ENCODE assay signal across 30 cellular contexts in the genomic region with DNA sequence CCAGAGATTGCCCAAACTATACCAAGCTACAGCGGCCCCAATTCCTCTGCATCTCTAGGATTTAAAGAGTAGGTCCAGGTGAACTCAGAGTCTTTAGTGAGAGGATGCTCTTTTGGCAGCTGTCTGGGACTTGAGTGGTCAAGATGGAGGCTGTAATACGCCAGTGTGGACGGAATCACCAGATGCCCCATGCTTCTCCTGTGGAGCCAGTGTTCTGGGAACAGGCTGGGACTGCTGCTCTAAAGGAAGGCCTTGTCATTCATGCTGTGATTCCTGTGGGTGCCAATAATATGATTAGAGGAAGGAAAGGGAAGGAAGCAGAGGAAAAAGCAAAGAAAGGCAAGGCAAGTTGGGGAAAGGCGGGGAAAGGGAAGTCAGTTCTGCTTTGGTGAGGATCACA. TPM values are rescaled to one million over a fixed set of nuclear protein-coding genes. Genes with fewer than 3 reads are reported as not detected.
"Had no signal": no experiment of that assay in that cellular context is flagged by ENCODE, and none has a peak within 500 bp of the region (broad histone marks: within the 10 kb centered on the region; RNA-seq: fewer than 3 reads in every experiment).

No MANE protein-coding gene starts in this region.

- H3K27me3 ChIP-seq: foreskin keratinocyte, gastroesophageal sphincter, heart left ventricle, hepatocyte, left lung, neural progenitor cell, right lobe of liver, stomach, testis, upper lobe of left lung had no signal

- H3K36me3 ChIP-seq: gastroesophageal sphincter, heart left ventricle, left lung, neural progenitor cell, right lobe of liver, stomach, tibial artery, upper lobe of left lung had no signal

- ATAC-seq: esophagus mucosa; foreskin keratinocyte; gastroesophageal sphincter; heart left ventricle; left lung; mucosa of descending colon; natural killer cell treated with Interleukin-12 subunit alpha and Interleukin-12 subunit beta and Interleukin-15 and Interleukin-18, amount 100 ng/mL, for 72 hours; right lobe of liver; stimulated activated effector memory CD8-positive, alpha-beta T cell treated with anti-CD3 and anti-CD28 coated beads, Interleukin-12 subunit alpha, Interleukin-12 subunit beta, amount 100 ng/mL, for 72 hours had no signal

- H3K9me3 ChIP-seq: gastroesophageal sphincter, heart left ventricle, left lung, mucosa of descending colon, right lobe of liver, stomach, testis, tibial artery, upper lobe of left lung had no signal

- H3K4me1 ChIP-seq: gastroesophageal sphincter, left lung, right lobe of liver, upper lobe of left lung had no signal

- DNase-seq: cerebellar nuclear complex; effector CD8-positive, alpha-beta T cell; endodermal cell; foreskin keratinocyte; heart left ventricle; kidney; left lung; mesenchymal stem cell; mucosa of descending colon; naive B cell; retina; right lobe of liver; small intestine; stimulated activated CD4-positive, alpha-beta T cell treated with anti-CD3 and anti-CD28 coated beads, Interleukin-12 subunit alpha, Interleukin-12 subunit beta, amount 100 ng/mL, for 4 hours; stimulated activated CD4-positive, alpha-beta T cell treated with anti-CD3 and anti-CD28 coated beads, Interleukin-1b, Interleukin-23, amount 100 ng/mL, for 48 hours; stimulated activated CD4-positive, alpha-beta T cell treated with anti-CD3 and anti-CD28 coated beads, Interleukin-4, amount 100 ng/mL, for 1 hour; stimulated activated naive CD4-positive, alpha-beta T cell treated with Interleukin-2 at 50 U/mL for 16 hours; stomach; testis; tibial artery; upper lobe of left lung had no signal

- H3K27ac ChIP-seq: epithelial cell of prostate, foreskin keratinocyte, gastroesophageal sphincter, heart left ventricle, hepatocyte, left lung, neural progenitor cell, right lobe of liver, stomach, testis, tibial artery, upper lobe of left lung had no signal

- H3K4me3 ChIP-seq: gastroesophageal sphincter, heart left ventricle, hepatocyte, left lung, mucosa of descending colon, neural progenitor cell, right lobe of liver, stomach, testis, tibial artery, upper lobe of left lung had no signal

RNA-seq across cellular contexts. Expression of gene NOX5, which starts 17.4 kb away (rescaled TPM):
- total RNA-seq: endodermal cell; lung microvascular endothelial cell; natural killer cell treated with Interleukin-12 subunit alpha and Interleukin-12 subunit beta and Interleukin-15 and Interleukin-18, amount 100 ng/mL, for 72 hours; pulmonary artery endothelial cell had no signal
- polyA plus RNA-seq: hepatocyte had no signal
